In the genomic region with DNA sequence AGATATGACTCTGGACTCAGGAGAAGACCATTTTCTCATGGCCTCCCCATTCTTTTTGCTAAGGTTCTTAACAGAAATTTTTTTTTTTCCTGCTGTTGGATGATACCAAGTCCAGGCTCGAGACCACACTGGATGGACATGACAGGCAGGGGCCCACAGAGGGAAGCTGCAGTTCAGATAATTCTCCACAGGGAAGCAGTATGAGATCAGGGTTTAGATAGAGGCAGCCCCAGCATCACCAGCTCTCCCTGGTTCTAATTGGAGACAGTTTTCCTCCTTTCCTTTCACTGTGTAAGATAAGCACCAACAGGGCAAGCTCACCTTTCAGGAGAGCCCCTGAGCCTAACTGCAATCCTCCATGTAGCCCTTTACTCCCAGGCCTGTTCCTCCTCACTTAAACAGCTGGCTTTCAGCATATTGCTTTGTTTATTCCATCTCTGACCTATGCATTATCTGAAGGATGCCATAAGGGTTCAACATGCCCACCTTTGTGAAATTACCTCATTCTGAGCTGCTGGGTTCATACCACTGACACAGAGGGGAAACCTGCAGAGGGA, we compare ENCODE assay signal across 8 cellular contexts.
DNase-seq lines count a peak whose midpoint lies in the region; ATAC-seq, FAIRE-seq and TF ChIP-seq lines count a peak whose summit lies in the region.

No MANE protein-coding gene starts in this region.

- peak; percentile 56 for DNase-seq in AG20443 (ENCODE audit: low spot score)
- DNase-seq in H4 (ENCODE audit: low spot score), result peak; percentile 53
- peak; percentile 92 for DNase-seq in NCI-H69 (lab: John Stamatoyannopoulos, UW)
- peak; percentile 55 to 72 for DNase-seq in dermis microvascular lymphatic vessel endothelial cell (ENCODE audit: low read depth in 2 of 2)
- no peak for DNase-seq in pancreas
- no peak for DNase-seq in effector memory CD4-positive, alpha-beta T cell
- no peak for DNase-seq in NCI-H2171 treated with DMSO at 0.1 percent for 48 hours (lab: John Stamatoyannopoulos, UW)
- no peak for DNase-seq in T-helper 2 cell

- intact Hi-C loops in pancreas (cut with DNase I), result no loop called here

- H3K9me3 ChIP-seq in pancreas, result no peaks in the 10 kb centered on the region
- H3K9me3 ChIP-seq in effector memory CD4-positive, alpha-beta T cell (ENCODE audit: control insufficient read depth, low read length), result no peaks in the 10 kb centered on the region

- WGBS in pancreas, 2 donors, result 75 to 84% methylated on average over 1 of the region's 1 CpG

- peak in 3 of 4 donors; percentile 34 to 44 (median 37) for ATAC-seq in pancreas

- no peak overlapping the region for H3K27ac ChIP-seq in pancreas
- no peak overlapping the region for H3K27ac ChIP-seq in effector memory CD4-positive, alpha-beta T cell (ENCODE audit: insufficient read depth, low read length, poor library complexity, severe bottlenecking)

- H3K27me3 ChIP-seq in pancreas, result no peaks in the 10 kb centered on the region
- no peaks in the 10 kb centered on the region for H3K27me3 ChIP-seq in effector memory CD4-positive, alpha-beta T cell (replicated peaks; ENCODE audit: control insufficient read depth, insufficient read depth, low read length, poor library complexity, severe bottlenecking)

- no peak overlapping the region for H3K4me3 ChIP-seq in pancreas
- no peak overlapping the region for H3K4me3 ChIP-seq in effector memory CD4-positive, alpha-beta T cell (ENCODE audit: insufficient read depth, low read depth, low read length, poor library complexity, severe bottlenecking)

- peaks cover 0 to 3% (median 0%) of the 10 kb centered on the region in 3 donors for H3K4me1 ChIP-seq in pancreas
- H3K4me1 ChIP-seq in effector memory CD4-positive, alpha-beta T cell (ENCODE audit: control insufficient read depth, insufficient read depth, low read length, poor library complexity, severe bottlenecking), result no peaks in the 10 kb centered on the region

- no peak for FAIRE-seq in pancreas (lab: Jason Lieb, UNC)

- no peaks in the 10 kb centered on the region for H3K36me3 ChIP-seq in pancreas
- peaks cover 16% of the 10 kb centered on the region for H3K36me3 ChIP-seq in effector memory CD4-positive, alpha-beta T cell (ENCODE audit: control insufficient read depth, insufficient read depth, low read length)

- TF ChIP-seq CTCF in pancreas (IDR thresholded peaks at IDR 0.05), result peak in 1 of 4 donors; percentile 30

Comparison
In these comparisons a context has a peak if more than half of its experiments do, and no peak if none do; other contexts are left out.
1. DNase-seq: peak in AG20443 (single experiment), H4 (single experiment), NCI-H69 (single experiment) and dermis microvascular lymphatic vessel endothelial cell (2 of 2); none in pancreas (0 of 6), effector memory CD4-positive, alpha-beta T cell (0 of 3), NCI-H2171 treated with DMSO at 0.1 percent for 48 hours (single experiment) and T-helper 2 cell (0 of 5).